20 cellular contexts compared by ENCODE assay signal in the genomic region with DNA sequence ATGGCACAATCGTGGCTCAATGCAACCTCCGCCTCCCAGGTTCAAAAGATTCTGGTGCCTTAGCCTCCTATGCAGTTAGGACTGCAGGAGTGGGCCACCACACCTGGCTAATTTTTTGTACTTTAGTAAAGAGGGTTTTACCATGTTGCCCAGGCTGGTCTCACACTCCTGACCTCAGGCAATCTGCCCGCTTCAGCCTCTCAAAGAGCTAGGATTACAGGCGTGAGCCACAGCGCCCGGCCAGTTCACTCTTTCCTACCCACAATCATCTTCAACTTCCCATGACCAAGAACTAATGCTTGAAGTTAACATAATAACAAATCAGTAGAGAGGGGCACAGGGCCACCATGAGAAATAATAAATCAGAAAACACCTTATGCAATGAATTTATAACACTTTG.
DNase-seq lines count a peak whose midpoint lies in the region; ATAC-seq, FAIRE-seq and TF ChIP-seq lines count a peak whose summit lies in the region.
"Had no signal": no experiment of that assay in that cellular context is flagged by ENCODE, and none has a peak within 500 bp of the region (broad histone marks: within the 10 kb centered on the region; RNA-seq: fewer than 3 reads in every experiment).

No MANE protein-coding gene starts in this region.

- H3K27me3 Mint-ChIP-seq in natural killer cell (ENCODE audit: low read depth in 2 of 2) (peaks cover 0 to 2% of the 10 kb centered on the region in 2 donors), memory B cell (no peaks in the 10 kb centered on the region)
- no peaks in the 10 kb centered on the region for H3K27me3 Mint-ChIP-seq in natural killer cell treated with Interleukin-12 subunit alpha and Interleukin-12 subunit beta and Interleukin-15 and Interleukin-18, amount 100 ng/mL, for 72 hours
- H3K27me3 Mint-ChIP-seq: CD4-positive, CD25-positive, alpha-beta regulatory T cell; IgD-negative memory B cell had no signal

- no peak overlapping the region for H3K27ac ChIP-seq in thyroid gland
- H3K27ac ChIP-seq: HL-60 had no signal

- FAIRE-seq in HTR-8/SVneo (lab: Jason Lieb, UNC), result peak; percentile 51
- FAIRE-seq: H1 had no signal

- H3K4me3 ChIP-seq in thyroid gland (replicated peaks in 1 of 3), result no peak overlapping the region
- H3K4me3 ChIP-seq: HAP-1 had no signal

- H3K4me1 Mint-ChIP-seq in natural killer cell (peaks cover 29 to 31% of the 10 kb centered on the region in 2 donors), memory B cell (peaks cover 13% of the 10 kb centered on the region)
- H3K4me1 Mint-ChIP-seq in natural killer cell treated with Interleukin-12 subunit alpha and Interleukin-12 subunit beta and Interleukin-15 and Interleukin-18, amount 100 ng/mL, for 72 hours (ENCODE audit: low read depth in 2 of 2), result peaks cover 22 to 31% of the 10 kb centered on the region in 2 donors

- H3K36me3 Mint-ChIP-seq in natural killer cell (peaks cover 24% of the 10 kb centered on the region), memory B cell (peaks cover 9% of the 10 kb centered on the region)
- peaks cover 30% of the 10 kb centered on the region for H3K36me3 Mint-ChIP-seq in natural killer cell treated with Interleukin-12 subunit alpha and Interleukin-12 subunit beta and Interleukin-15 and Interleukin-18, amount 100 ng/mL, for 72 hours

- WGBS in thyroid gland, 2 donors, result 46 to 55% methylated on average over 6 of the region's 6 CpGs

- ATAC-seq in natural killer cell (no peak), memory B cell (ENCODE audit: low read depth) (no peak), GM21360 (IDR thresholded peaks at IDR 0.05; ENCODE audit: unreplicated experiment) (no peak)
- no peak for ATAC-seq in natural killer cell treated with Interleukin-12 subunit alpha and Interleukin-12 subunit beta and Interleukin-15 and Interleukin-18, amount 100 ng/mL, for 72 hours

- peaks cover 25 to 41% of the 10 kb centered on the region in 2 donors for H3K36me3 ChIP-seq in thyroid gland

- H3K27ac Mint-ChIP-seq in natural killer cell, result peak overlapping the region in 1 of 2 donors; percentile 53
- H3K27ac Mint-ChIP-seq in natural killer cell treated with Interleukin-12 subunit alpha and Interleukin-12 subunit beta and Interleukin-15 and Interleukin-18, amount 100 ng/mL, for 72 hours, result no peak overlapping the region
- peak overlapping the region; percentile 41 for H3K27ac Mint-ChIP-seq in memory B cell

- intact Hi-C loops in natural killer cell (cut with micrococcal nuclease), result no loop called here
- intact Hi-C loops in thyroid gland (cut with DNase I), result no loop called here
- intact Hi-C loops in posterior cingulate gyrus (cut with DNase I), result no loop called here

- TF ChIP-seq CTCF in natural killer cell (IDR thresholded peaks at IDR 0.05) (no peak), thyroid gland (IDR thresholded peaks at IDR 0.05) (no peak)

- peaks cover 3 to 14% of the 10 kb centered on the region in 2 donors for H3K4me1 ChIP-seq in thyroid gland
- H3K4me1 ChIP-seq: BE2C had no signal

- H3K4me3 Mint-ChIP-seq in natural killer cell (peak overlapping the region; percentile 21), memory B cell (no peak overlapping the region)
- no peak overlapping the region for H3K4me3 Mint-ChIP-seq in natural killer cell treated with Interleukin-12 subunit alpha and Interleukin-12 subunit beta and Interleukin-15 and Interleukin-18, amount 100 ng/mL, for 72 hours
- H3K4me3 Mint-ChIP-seq: IgD-negative memory B cell had no signal

- H3K9me3 Mint-ChIP-seq in natural killer cell, result no peaks in the 10 kb centered on the region
- H3K9me3 Mint-ChIP-seq in natural killer cell treated with Interleukin-12 subunit alpha and Interleukin-12 subunit beta and Interleukin-15 and Interleukin-18, amount 100 ng/mL, for 72 hours, result no peaks in the 10 kb centered on the region
- no peaks in the 10 kb centered on the region for H3K9me3 Mint-ChIP-seq in memory B cell
- H3K9me3 Mint-ChIP-seq: IgD-negative memory B cell had no signal

- TF ChIP-seq POLR2A in thyroid gland (IDR thresholded peaks at IDR 0.05), result no peak

- no peaks in the 10 kb centered on the region for H3K9me3 ChIP-seq in thyroid gland
- H3K9me3 ChIP-seq: BE2C, HAP-1 had no signal

- DNase-seq in natural killer cell (no peak), HTR-8/SVneo (ENCODE audit: insufficient read length, low spot score) (no peak), memory B cell (ENCODE audit: low spot score in 2 of 2) (no peak), thyroid gland (peak; percentile 65 to 74), NCI-H187 (lab: John Stamatoyannopoulos, UW) (no peak), posterior cingulate gyrus (no peak)
- DNase-seq in natural killer cell treated with Interleukin-12 subunit alpha and Interleukin-12 subunit beta and Interleukin-15 and Interleukin-18, amount 100 ng/mL, for 72 hours (ENCODE audit: low spot score), result no peak
- DNase-seq: ACHN; BE2C; C1 segment of cervical spinal cord; Calu3; CD4-positive, CD25-positive, alpha-beta regulatory T cell; DMS79 treated with DMSO at 0.1 percent for 48 hours; GF-D8; KBM-7 had no signal

- H3K27me3 ChIP-seq in thyroid gland, result no peaks in the 10 kb centered on the region
- H3K27me3 ChIP-seq: BE2C had no signal

Comparison
In these comparisons a context has a peak if more than half of its experiments do, and no peak if none do; other contexts are left out.
1. DNase-seq: peak in thyroid gland (2 of 2); none in natural killer cell (single experiment), natural killer cell treated with Interleukin-12 subunit alpha and Interleukin-12 subunit beta and Interleukin-15 and Interleukin-18, amount 100 ng/mL, for 72 hours (single experiment), HTR-8/SVneo (single experiment), memory B cell (0 of 2), NCI-H187 (0 of 2) and posterior cingulate gyrus (0 of 10).